35 cellular contexts compared by ENCODE assay signal in genomic region chr11:2424811-2425495, GRCh38. TPM values are rescaled to one million over a fixed set of nuclear protein-coding genes. Genes with fewer than 3 reads are reported as not detected.
"Had no signal": no experiment of that assay in that cellular context is flagged by ENCODE, and none has a peak within 500 bp of the region (broad histone marks: within the 10 kb centered on the region; RNA-seq: fewer than 3 reads in every experiment).

No MANE protein-coding gene starts in this region.

- H3K4me3 ChIP-seq: adrenal gland, body of pancreas, esophagus squamous epithelium, heart right ventricle, left lung, mucosa of descending colon, right lobe of liver, upper lobe of left lung, vagina had no signal

- FAIRE-seq: colon had no signal

- H3K4me1 ChIP-seq: right lobe of liver had no signal

- H3K27me3 ChIP-seq: adrenal gland, body of pancreas, right lobe of liver, upper lobe of left lung, vagina had no signal

- ATAC-seq: body of pancreas; heart right ventricle; left lung; mucosa of descending colon; natural killer cell treated with Interleukin-12 subunit alpha and Interleukin-12 subunit beta and Interleukin-15 and Interleukin-18, amount 100 ng/mL, for 72 hours; right lobe of liver had no signal

- H3K9me3 ChIP-seq: adrenal gland, body of pancreas, esophagus squamous epithelium, heart right ventricle, left lung, mucosa of descending colon, right lobe of liver, upper lobe of left lung, vagina had no signal

- H3K36me3 ChIP-seq: adrenal gland, esophagus squamous epithelium, heart right ventricle, left lung, right lobe of liver, upper lobe of left lung, vagina had no signal

- DNase-seq: activated CD4-positive, alpha-beta T cell treated with anti-CD3 and anti-CD28 coated beads for 4 hours; activated CD4-positive, alpha-beta T cell treated with anti-CD3 and anti-CD28 coated beads, Interleukin-2, amount 50 U/mL, for 48 hours; activated CD8-positive, alpha-beta memory T cell treated with anti-CD3 and anti-CD28 coated beads, Interleukin-2, amount 50 U/mL, for 4 hours; activated effector memory CD4-positive, alpha-beta T cell treated with anti-CD3 and anti-CD28 coated beads, Interleukin-2, amount 50 U/mL, for 16 hours; activated naive CD4-positive, alpha-beta T cell treated with anti-CD3 and anti-CD28 coated beads for 36 hours; activated naive CD8-positive, alpha-beta T cell treated with anti-CD3 and anti-CD28 coated beads for 36 hours; activated T-cell treated with anti-CD3 and anti-CD28 coated beads, Interleukin-2, amount 50 U/mL, for 1 hour; adrenal gland; aorta; body of pancreas; dermis blood vessel endothelial cell; effector CD4-positive, alpha-beta T cell; esophagus squamous epithelium; foreskin melanocyte; kidney glomerular epithelial cell; mucosa of descending colon; right lobe of liver; stimulated activated CD4-positive, alpha-beta T cell treated with anti-CD3 and anti-CD28 coated beads, Interleukin-12 subunit alpha, Interleukin-12 subunit beta, amount 100 ng/mL, for 4 hours; stimulated activated CD4-positive, alpha-beta T cell treated with anti-CD3 and anti-CD28 coated beads, Interleukin-4, amount 100 ng/mL, for 1 hour; substantia nigra had no signal

- H3K27ac ChIP-seq: adrenal gland, body of pancreas, esophagus squamous epithelium, heart right ventricle, left lung, right lobe of liver, upper lobe of left lung, vagina, VCaP had no signal

RNA-seq across cellular contexts. Expression of gene TRPM5, which starts 19.4 kb away (rescaled TPM):
- total RNA-seq: activated CD8-positive, alpha-beta memory T cell treated with anti-CD3 and anti-CD28 coated beads for 36 hours; activated naive CD4-positive, alpha-beta T cell treated with anti-CD3 and anti-CD28 coated beads for 36 hours; activated naive CD8-positive, alpha-beta T cell treated with anti-CD3 and anti-CD28 coated beads for 36 hours; activated T-helper 1 cell treated with anti-CD3 and anti-CD28 coated beads, Interleukin-12 subunit alpha, Interleukin-12 subunit beta, Interleukin-2, Interleukin-4 antibody, amounts not matched to agents 30 ng/mL and 10 ng/mL and 1 ng/mL, durations not matched to agents 14 hours and 24 hours and 36 hours; aorta; dermis blood vessel endothelial cell; esophagus squamous epithelium; glomerular endothelial cell; heart right ventricle; left lung; lung microvascular endothelial cell; mesenteric fat pad; myocyte; natural killer cell treated with Interleukin-12 subunit alpha and Interleukin-12 subunit beta and Interleukin-15 and Interleukin-18, amount 100 ng/mL, for 72 hours; osteoblast; posterior vena cava; right lobe of liver; upper lobe of left lung; vagina had no signal
- polyA plus RNA-seq: heart right ventricle had no signal

RNA-seq across cellular contexts. Expression of gene KCNQ1, which starts 19.9 kb away (rescaled TPM):
- total RNA-seq: lung microvascular endothelial cell, osteoblast had no signal
